15 cellular contexts compared by ENCODE assay signal in the genomic region with DNA sequence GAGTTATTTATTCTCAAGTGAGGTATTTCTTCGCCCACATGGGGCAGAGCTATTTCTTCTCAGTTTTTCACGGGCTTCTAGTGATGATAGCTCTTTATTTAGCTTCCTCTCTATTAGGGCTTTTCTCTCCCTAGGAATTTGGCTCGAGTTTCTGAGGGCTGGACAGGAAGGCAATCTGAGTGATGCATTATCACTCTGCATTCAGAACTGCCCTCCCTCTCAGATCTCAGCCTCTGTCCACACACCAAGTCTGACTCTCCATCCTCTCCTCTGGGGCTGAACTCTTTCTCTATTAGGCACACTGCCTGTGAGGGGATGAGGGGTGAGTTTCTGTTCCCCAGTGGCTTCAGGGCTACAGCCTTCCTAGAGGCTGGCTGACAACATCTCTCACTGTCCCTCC. TPM values are rescaled to one million over a fixed set of nuclear protein-coding genes. Genes with fewer than 3 reads are reported as not detected.
DNase-seq lines count a peak whose midpoint lies in the region; ATAC-seq, FAIRE-seq and TF ChIP-seq lines count a peak whose summit lies in the region.
"Had no signal": no experiment of that assay in that cellular context is flagged by ENCODE, and none has a peak within 500 bp of the region (broad histone marks: within the 10 kb centered on the region; RNA-seq: fewer than 3 reads in every experiment).

No MANE protein-coding gene starts in this region.

- 61% methylated on average over 3 of the region's 3 CpGs for WGBS in A549 (ENCODE audit: missing lambda C conversion rate)
- 26% methylated on average over 3 of the region's 3 CpGs for WGBS in mammary epithelial cell (ENCODE audit: low coverage, missing lambda C conversion rate)
- WGBS in right cardiac atrium, result 20% methylated on average over 3 of the region's 3 CpGs

- POLR2A ChIA-PET in A549 (lab: Yijun Ruan, JAX), result no interaction called here

- no peak for FAIRE-seq in A549 (lab: Jason Lieb, UNC)
- FAIRE-seq: H54 had no signal

- H3K79me2 ChIP-seq in mammary epithelial cell (ENCODE audit: insufficient read depth, low read length), result no peaks in the 10 kb centered on the region

- H4K20me1 ChIP-seq in mammary epithelial cell (ENCODE audit: insufficient read depth, low read length), result no peaks in the 10 kb centered on the region

- CTCF ChIA-PET in A549 (lab: Yijun Ruan, JAX), result interaction anchor here (0.8 kb wide), 1 partner anchor 14 kb away, joined by 3 read pairs; no protein-coding TSS in a partner anchor
- CTCF ChIA-PET in mammary epithelial cell (lab: Charles Lee; ENCODE audit: low non-redundant PET), result interaction anchor here (0.6 kb wide), 1 partner anchor 16 kb away, joined by 3 read pairs; no protein-coding TSS in a partner anchor

- no peaks in the 10 kb centered on the region for H3K36me3 ChIP-seq in mammary epithelial cell (ENCODE audit: insufficient read depth, low read length)

- H3K27me3 ChIP-seq in mammary epithelial cell (ENCODE audit: insufficient read depth, low read length) (no peaks in the 10 kb centered on the region), right cardiac atrium (ENCODE audit: control insufficient read depth, insufficient read depth) (no peaks in the 10 kb centered on the region)

- H3K4me3 ChIP-seq in A549, result no peak overlapping the region
- H3K4me3 ChIP-seq in mammary epithelial cell (replicated peaks in 1 of 3; ENCODE audit: insufficient read depth in 1 of 3, low read depth in 2 of 3, low read length in 3 of 3), result no peak overlapping the region
- H3K4me3 ChIP-seq in right cardiac atrium (ENCODE audit: low read length), result no peak overlapping the region

- no peaks in the 10 kb centered on the region for H3K4me1 ChIP-seq in A549
- peaks cover 9% of the 10 kb centered on the region for H3K4me1 ChIP-seq in mammary epithelial cell (ENCODE audit: insufficient read depth, low read length)
- peaks cover 4% of the 10 kb centered on the region for H3K4me1 ChIP-seq in right cardiac atrium (ENCODE audit: control insufficient read depth, insufficient read depth, low read length)

- BruUV-seq in mammary epithelial cell (replicated peaks; lab: Mats Ljungman, UMichigan), result no TSS peak

- dilution Hi-C loops in mammary epithelial cell (cut with HindIII; ENCODE audit: low sequenced_read_pairs), result no loop called here

- DNase-seq in A549 (ENCODE audit: low read depth in 1 of 2, low spot score in 1 of 2) (no peak), HT1080 (ENCODE audit: low read depth) (peak; percentile 32), mammary epithelial cell (peak; percentile 52), right cardiac atrium (no peak), NCI-H2081 (lab: John Stamatoyannopoulos, UW) (no peak), NCI-H187 (lab: John Stamatoyannopoulos, UW) (no peak), sciatic nerve (ENCODE audit: low spot score) (no peak)
- DNase-seq: activated CD4-positive, alpha-beta memory T cell treated with anti-CD3 and anti-CD28 coated beads for 36 hours; activated effector memory CD4-positive, alpha-beta T cell treated with Interleukin-2 at 50 U/mL for 16 hours; central memory CD4-positive, alpha-beta T cell; erythroblast; stimulated activated CD4-positive, alpha-beta T cell treated with anti-CD3 and anti-CD28 coated beads, Interleukin-2, amount 100 ng/mL, for 48 hours had no signal

- no peak for TF ChIP-seq EP300 in A549 (IDR thresholded peaks at IDR 0.05)

- no peak overlapping the region for H3K4me2 ChIP-seq in A549
- H3K4me2 ChIP-seq in mammary epithelial cell (ENCODE audit: insufficient read depth, low read depth, low read length), result peak overlapping the region; percentile 39

- TF ChIP-seq RAD21 in A549 (conservative IDR thresholded peaks at IDR 0.05 in 1 of 2, IDR thresholded peaks at IDR 0.05 in 1 of 2), result no peak

- TF ChIP-seq CTCF in A549 (IDR thresholded peaks at IDR 0.05) (no peak), mammary epithelial cell (conservative IDR thresholded peaks at IDR 0.05 in 1 of 2, IDR thresholded peaks at IDR 0.05 in 1 of 2; ENCODE audit: extremely low read depth in 1 of 2, insufficient read depth in 1 of 2, low read depth in 1 of 2, low read length in 2 of 2) (no peak)

- no peak for TF ChIP-seq POLR2A in A549 (IDR thresholded peaks at IDR 0.05; ENCODE audit: low read length)

- H2AFZ ChIP-seq in mammary epithelial cell (ENCODE audit: low read depth, low read length), result peak overlapping the region; percentile 97

- intact Hi-C loops in mammary epithelial cell (cut with micrococcal nuclease), result no loop called here
- intact Hi-C loops in right cardiac atrium (cut with DNase I), result no loop called here
- intact Hi-C loops in sciatic nerve (cut with DNase I), result no loop called here

- ATAC-seq in A549 (peak; percentile 22 to 30; a peak in 2 of 6 replicates), right cardiac atrium (peak; percentile 76 to 84), GM19324 (IDR thresholded peaks at IDR 0.05; ENCODE audit: low FRiP score, unreplicated experiment) (no peak), sciatic nerve (no peak)
- ATAC-seq: stimulated activated memory B cell treated with anti-CD40 and anti-IgM and Interleukin-4, amounts not matched to agents 10 μg/mL and 1 μg/mL and 100 μg/mL, for 72 hours had no signal

- H3K9me3 ChIP-seq in A549 (no peaks in the 10 kb centered on the region), mammary epithelial cell (replicated peaks; ENCODE audit: insufficient read depth, low read length) (no peaks in the 10 kb centered on the region), right cardiac atrium (ENCODE audit: control insufficient read depth, low read length) (no peaks in the 10 kb centered on the region)

- H3K9ac ChIP-seq in mammary epithelial cell (ENCODE audit: insufficient read depth, low read length), result no peak overlapping the region

- in situ Hi-C loops in mammary epithelial cell (cut with MboI; ENCODE audit: low sequenced_read_pairs in 2 of 2), result no loop called here

- H3K27ac ChIP-seq in A549 (peak overlapping the region in 1 of 2 experiments; percentile 52; a peak in 2 of 6 replicates), mammary epithelial cell (ENCODE audit: insufficient read depth, low read depth, low read length) (no peak overlapping the region), right cardiac atrium (ENCODE audit: low read length) (no peak overlapping the region)

TF ChIP-seq in A549, 52 proteins besides CTCF, POLR2A, EP300 and RAD21:
- TF ChIP-seq FOXS1 (CRISPR knock-in tag; IDR thresholded peaks at IDR 0.05), result no peak

RNA-seq across cellular contexts. Expression of a gene that starts 14.9 kb away (rescaled TPM):
- polyA plus RNA-seq in A549 (2011; rRNA removed), result 42.2 and 47.4 TPM in 2 replicates
- polyA plus RNA-seq in A549 (2012; cell fraction: cytosol; rRNA removed), result 5.6 and 7.8 TPM in 2 replicates
- polyA plus RNA-seq in A549 (2012; cell fraction: nucleus; rRNA removed), result 3.3 and 4.0 TPM in 2 replicates
- 21.3 to 23.8 TPM (median 22.5 TPM) in 3 replicates for polyA plus RNA-seq in A549 (2017; fragmentation: RNase III; extraction: RNeasy Plus Mini Kit Qiagen cat#74134 plus additional on column Dnase treatment)
- 36.9 and 47.9 TPM in 2 replicates for polyA minus RNA-seq in A549 (2011; rRNA and poly(A)+ RNA removed)
- 17.5 and 29.6 TPM in 2 replicates for total RNA-seq in HT1080 (2014; rRNA removed; shearing (Covaris generic))
- polyA plus RNA-seq in HT1080 (2015; cell fraction: cytosol; rRNA removed), result 29.5 and 39.3 TPM in 2 replicates
- 27.2 and 28.2 TPM in 2 replicates for polyA plus RNA-seq in HT1080 (2015; cell fraction: nucleus; rRNA removed)
- total RNA-seq in mammary epithelial cell, result 100 to 1,000 TPM in 1 of 2 donors, 10 to 100 TPM in 1; 48.8 to 126 TPM
- polyA plus RNA-seq in mammary epithelial cell, result 27.6 TPM
- 43.2 TPM for polyA minus RNA-seq in mammary epithelial cell
- 10 to 100 TPM; 37.9 to 44.1 (median 40.4) TPM for total RNA-seq in right cardiac atrium
- 14.6 TPM for polyA plus RNA-seq in right cardiac atrium
- 61.6 TPM for total RNA-seq in sciatic nerve

RNA-seq across cellular contexts. Expression of a gene that starts 51.0 kb away (rescaled TPM):
- polyA plus RNA-seq in A549 (2011; rRNA removed) (70.5 and 86.1 TPM in 2 replicates), A549 (2017; fragmentation: RNase III; extraction: RNeasy Plus Mini Kit Qiagen cat#74134 plus additional on column Dnase treatment) (45.7 to 52.4 TPM (median 51.3 TPM) in 3 replicates), mammary epithelial cell (34.8 TPM), right cardiac atrium (19.0 TPM)
- polyA plus RNA-seq in A549 (2012; cell fraction: cytosol; rRNA removed), result 14.5 and 15.3 TPM in 2 replicates
- 14.6 and 24.0 TPM in 2 replicates for polyA plus RNA-seq in A549 (2012; cell fraction: nucleus; rRNA removed)
- 41.8 and 43.0 TPM in 2 replicates for polyA minus RNA-seq in A549 (2011; rRNA and poly(A)+ RNA removed)
- total RNA-seq in HT1080 (2014; rRNA removed; shearing (Covaris generic)), result 28.4 and 30.3 TPM in 2 replicates
- 24.8 and 34.5 TPM in 2 replicates for polyA plus RNA-seq in HT1080 (2015; cell fraction: cytosol; rRNA removed)
- polyA plus RNA-seq in HT1080 (2015; cell fraction: nucleus; rRNA removed), result 59.1 and 68.1 TPM in 2 replicates
- total RNA-seq in mammary epithelial cell (10 to 100 TPM; 53.2 to 55.0 TPM), right cardiac atrium (10 to 100 TPM; 20.8 to 28.0 (median 24.8) TPM), sciatic nerve (43.7 TPM)
- polyA minus RNA-seq in mammary epithelial cell, result 65.0 TPM

Comparison
In these comparisons a context has a peak if more than half of its experiments do, and no peak if none do; other contexts are left out.
1. ATAC-seq: peak in A549 (2 of 2) and right cardiac atrium (2 of 2); none in GM19324 (single experiment) and sciatic nerve (single experiment).
2. DNase-seq: peak in HT1080 (single experiment) and mammary epithelial cell (single experiment); none in A549 (0 of 2), right cardiac atrium (0 of 3), NCI-H2081 (0 of 2), NCI-H187 (0 of 2) and sciatic nerve (single experiment).